In the genomic region with DNA sequence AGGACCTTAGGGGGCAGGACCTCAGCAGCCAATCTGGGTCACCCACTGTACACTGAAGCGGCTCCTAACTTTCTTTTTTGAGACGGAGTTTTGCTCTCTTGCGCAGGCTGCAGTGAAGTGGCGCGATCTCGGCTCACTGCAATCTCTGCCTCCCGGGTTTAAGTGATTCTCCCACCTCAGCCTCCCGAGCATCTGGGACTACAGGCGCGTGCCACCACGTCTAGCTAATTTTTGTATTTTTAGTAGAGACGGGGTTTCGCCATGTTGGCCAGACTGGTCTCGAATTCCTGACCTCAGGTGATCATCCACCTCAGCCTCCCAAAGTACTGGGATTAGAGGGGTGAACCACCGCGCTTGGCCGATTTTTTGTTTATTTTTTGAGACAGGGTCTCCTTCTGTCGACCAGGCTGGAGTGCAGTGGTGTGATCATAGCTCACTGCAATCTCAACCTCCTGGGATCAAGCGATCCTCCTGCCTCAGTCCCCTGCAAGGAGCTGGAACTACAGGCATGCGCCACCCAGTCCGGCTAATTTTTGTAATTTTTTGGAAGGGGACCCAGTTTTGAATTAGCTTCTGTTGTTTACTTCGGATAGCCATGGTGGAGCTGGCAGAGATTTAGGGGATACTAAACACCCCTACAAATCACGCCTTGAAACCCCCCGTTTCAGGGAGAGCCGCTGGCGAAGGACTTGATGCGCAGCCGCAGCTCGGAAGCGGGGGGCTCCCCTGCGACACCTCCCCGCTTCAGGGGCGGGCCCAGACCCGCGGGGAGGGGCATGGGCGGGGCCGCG, we compare ENCODE assay signal across 8 cellular contexts. TPM values are rescaled to one million over a fixed set of nuclear protein-coding genes. Genes with fewer than 3 reads are reported as not detected.
DNase-seq lines count a peak whose midpoint lies in the region; ATAC-seq and TF ChIP-seq lines count a peak whose summit lies in the region.

No MANE protein-coding gene starts in this region.

- no peak for DNase-seq in CD14-positive monocyte (ENCODE audit: low spot score)
- peak; percentile 20 for DNase-seq in dedifferentiated amniotic fluid mesenchymal stem cell (ENCODE audit: extremely low spot score)
- DNase-seq in natural killer cell treated with Interleukin-12 subunit alpha and Interleukin-12 subunit beta and Interleukin-15 and Interleukin-18, amount 100 ng/mL, for 72 hours (ENCODE audit: low spot score), result no peak
- DNase-seq in stimulated activated CD4-positive, alpha-beta T cell treated with anti-CD3 and anti-CD28 coated beads, Interleukin-4, amount 100 ng/mL, for 1 hour, result no peak
- no peak for DNase-seq in NCI-H128 (lab: John Stamatoyannopoulos, UW; ENCODE audit: unreplicated experiment)
- DNase-seq in AG08396 (ENCODE audit: low spot score), result no peak

- no peak for ATAC-seq in natural killer cell treated with Interleukin-12 subunit alpha and Interleukin-12 subunit beta and Interleukin-15 and Interleukin-18, amount 100 ng/mL, for 72 hours
- no peak for ATAC-seq in GM18517 (IDR thresholded peaks at IDR 0.05; ENCODE audit: unreplicated experiment)

- H3K27me3 Mint-ChIP-seq in CD14-positive monocyte (ENCODE audit: low read depth in 3 of 3), result peaks cover 0 to 10% (median 2%) of the 10 kb centered on the region in 3 donors
- H3K27me3 Mint-ChIP-seq in natural killer cell treated with Interleukin-12 subunit alpha and Interleukin-12 subunit beta and Interleukin-15 and Interleukin-18, amount 100 ng/mL, for 72 hours, result no peaks in the 10 kb centered on the region

- H3K4me3 Mint-ChIP-seq in CD14-positive monocyte, result peak overlapping the region in 1 of 2 donors; percentile 63
- H3K4me3 Mint-ChIP-seq in natural killer cell treated with Interleukin-12 subunit alpha and Interleukin-12 subunit beta and Interleukin-15 and Interleukin-18, amount 100 ng/mL, for 72 hours, result peak overlapping the region; percentile 91

- H3K27ac Mint-ChIP-seq in CD14-positive monocyte, result peak overlapping the region in 6 of 7 donors; percentile 32 to 95 (median 62)
- H3K27ac Mint-ChIP-seq in natural killer cell treated with Interleukin-12 subunit alpha and Interleukin-12 subunit beta and Interleukin-15 and Interleukin-18, amount 100 ng/mL, for 72 hours, result peak overlapping the region; percentile 94

- peaks cover 14% of the 10 kb centered on the region for H3K36me3 ChIP-seq in KOPT-K1 (ENCODE audit: insufficient read depth, low read length)

- no peaks in the 10 kb centered on the region for H3K9me3 ChIP-seq in KOPT-K1 (ENCODE audit: insufficient read depth, low read length, poor library complexity, severe bottlenecking)

- no peaks in the 10 kb centered on the region for H3K9me3 Mint-ChIP-seq in CD14-positive monocyte
- H3K9me3 Mint-ChIP-seq in natural killer cell treated with Interleukin-12 subunit alpha and Interleukin-12 subunit beta and Interleukin-15 and Interleukin-18, amount 100 ng/mL, for 72 hours, result no peaks in the 10 kb centered on the region

- intact Hi-C loops in CD14-positive monocyte (cut with micrococcal nuclease), result loop anchor here (2.0 to 10.0 kb wide), 3 partner anchors 15 to 149 kb away; a partner anchor contains a TSS

- H3K27ac ChIP-seq in KOPT-K1 (ENCODE audit: low read depth, low read length, poor library complexity, severe bottlenecking), result peak overlapping the region; percentile 89

- no peak for TF ChIP-seq CTCF in CD14-positive monocyte (IDR thresholded peaks at IDR 0.05)

- H3K36me3 Mint-ChIP-seq in CD14-positive monocyte, result peaks cover 7 to 11% of the 10 kb centered on the region in 2 donors
- H3K36me3 Mint-ChIP-seq in natural killer cell treated with Interleukin-12 subunit alpha and Interleukin-12 subunit beta and Interleukin-15 and Interleukin-18, amount 100 ng/mL, for 72 hours, result no peaks in the 10 kb centered on the region

- H3K4me1 Mint-ChIP-seq in CD14-positive monocyte, result peaks cover 24% of the 10 kb centered on the region
- H3K4me1 Mint-ChIP-seq in natural killer cell treated with Interleukin-12 subunit alpha and Interleukin-12 subunit beta and Interleukin-15 and Interleukin-18, amount 100 ng/mL, for 72 hours (ENCODE audit: low read depth in 2 of 2), result peaks cover 25 to 28% of the 10 kb centered on the region in 2 donors

RNA-seq across cellular contexts. Expression of a gene that starts 1.5 kb away (rescaled TPM):
- polyA plus RNA-seq in CD14-positive monocyte, result 10 to 100 TPM; 27.6 to 33.2 TPM
- total RNA-seq in natural killer cell treated with Interleukin-12 subunit alpha and Interleukin-12 subunit beta and Interleukin-15 and Interleukin-18, amount 100 ng/mL, for 72 hours, result 100 to 1,000 TPM; 148 TPM
